ENCODE assay signal across 8 cellular contexts in the genomic region with DNA sequence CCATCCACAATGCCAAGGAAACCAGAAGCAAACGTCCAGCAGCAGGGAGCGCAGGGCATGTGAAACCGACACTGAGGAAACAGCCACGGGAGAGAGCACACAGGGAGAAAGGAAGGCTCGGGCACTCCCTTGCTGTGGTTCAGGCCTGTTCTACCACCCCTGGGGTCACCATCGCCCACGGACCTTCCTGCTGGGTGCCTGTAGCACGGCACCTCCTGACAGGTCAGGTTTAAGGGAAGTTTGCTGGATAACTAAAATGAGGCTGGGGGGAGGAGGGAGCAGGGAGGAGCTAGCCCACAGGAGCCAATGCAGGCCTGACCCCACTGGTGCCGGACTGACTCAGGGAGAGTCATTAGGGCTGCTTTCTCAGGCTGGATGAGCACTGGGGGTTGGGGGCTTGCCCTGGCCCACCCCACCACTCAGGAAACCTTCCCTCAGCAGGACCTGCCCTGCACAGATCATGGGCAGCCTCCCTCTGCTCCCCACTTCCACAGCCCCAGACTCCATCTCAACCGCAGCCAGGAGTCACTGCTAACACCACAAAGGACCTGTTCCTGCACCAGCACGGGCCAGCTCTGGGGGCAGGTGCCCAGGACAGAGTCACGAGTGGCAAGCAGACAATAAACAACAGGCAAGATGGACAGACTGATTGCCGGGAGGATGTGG. TPM values are rescaled to one million over a fixed set of nuclear protein-coding genes. Genes with fewer than 3 reads are reported as not detected.
DNase-seq lines count a peak whose midpoint lies in the region; ATAC-seq and TF ChIP-seq lines count a peak whose summit lies in the region.

No MANE protein-coding gene starts in this region.

- H3K4me1 Mint-ChIP-seq in naive thymus-derived CD8-positive, alpha-beta T cell = peaks cover 18 to 58% (median 38%) of the 10 kb centered on the region in 4 donors

- H3K4me3 ChIP-seq in BE2C (ENCODE audit: low read depth, low read length) (peak overlapping the region; percentile 91), HL-60 (replicated peaks; ENCODE audit: insufficient read depth, low read length) (peak overlapping the region; percentile 92), mammary epithelial cell (replicated peaks in 1 of 3; ENCODE audit: insufficient read depth in 1 of 3, low read depth in 2 of 3, low read length in 3 of 3) (no peak overlapping the region)

- H4K20me1 ChIP-seq in mammary epithelial cell (ENCODE audit: insufficient read depth, low read length) = peaks cover 14% of the 10 kb centered on the region

- H3K4me3 Mint-ChIP-seq in naive thymus-derived CD8-positive, alpha-beta T cell = peak overlapping the region; percentile 76 to 86 (median 80)

- dilution Hi-C loops in mammary epithelial cell (cut with HindIII; ENCODE audit: low sequenced_read_pairs) = no loop called here

- WGBS in mammary epithelial cell (ENCODE audit: low coverage, missing lambda C conversion rate) = 54% methylated on average over 11 of the region's 13 CpGs

- intact Hi-C loops in mammary epithelial cell (cut with micrococcal nuclease) = no loop called here

- H3K27me3 ChIP-seq in BE2C (no peaks in the 10 kb centered on the region), HL-60 (ENCODE audit: insufficient read depth, poor library complexity, severe bottlenecking) (no peaks in the 10 kb centered on the region), mammary epithelial cell (ENCODE audit: insufficient read depth, low read length) (no peaks in the 10 kb centered on the region)

- H3K9ac ChIP-seq in mammary epithelial cell (ENCODE audit: insufficient read depth, low read length) = no peak overlapping the region

- no peaks in the 10 kb centered on the region for H3K9me3 ChIP-seq in BE2C
- no peaks in the 10 kb centered on the region for H3K9me3 ChIP-seq in mammary epithelial cell (replicated peaks; ENCODE audit: insufficient read depth, low read length)

- peaks cover 2% of the 10 kb centered on the region; the same call in 1 of the 2 replicates for H3K36me3 ChIP-seq in BE2C
- no peaks in the 10 kb centered on the region for H3K36me3 ChIP-seq in mammary epithelial cell (ENCODE audit: insufficient read depth, low read length)

- POLR2A ChIA-PET in naive thymus-derived CD8-positive, alpha-beta T cell (lab: Charles Lee) = no interaction called here

- H3K27ac ChIP-seq in HL-60 (replicated peaks) (peak overlapping the region; percentile 96), mammary epithelial cell (ENCODE audit: insufficient read depth, low read depth, low read length) (no peak overlapping the region)

- ATAC-seq in naive thymus-derived CD8-positive, alpha-beta T cell = no peak
- no peak for ATAC-seq in HG02970 (IDR thresholded peaks at IDR 0.05; ENCODE audit: low FRiP score, unreplicated experiment)

- H3K79me2 ChIP-seq in mammary epithelial cell (ENCODE audit: insufficient read depth, low read length) = peaks cover 71% of the 10 kb centered on the region

- H3K4me1 ChIP-seq in BE2C (peaks cover 24% of the 10 kb centered on the region), mammary epithelial cell (ENCODE audit: insufficient read depth, low read length) (peaks cover 56% of the 10 kb centered on the region)

- peak overlapping the region; percentile 55 for H3K4me2 ChIP-seq in mammary epithelial cell (ENCODE audit: insufficient read depth, low read depth, low read length)

- H3K36me3 Mint-ChIP-seq in naive thymus-derived CD8-positive, alpha-beta T cell = peaks cover 0 to 2% (median 0%) of the 10 kb centered on the region in 3 donors

- BruUV-seq in mammary epithelial cell (replicated peaks; lab: Mats Ljungman, UMichigan) = no TSS peak

- no peak for DNase-seq in BE2C
- DNase-seq in HL-60 (ENCODE audit: low read depth in 1 of 2, low spot score in 1 of 2) = no peak
- DNase-seq in mammary epithelial cell = no peak
- DNase-seq in naive thymus-derived CD8-positive, alpha-beta T cell = no peak
- no peak for DNase-seq in DMS53 treated with DMSO at 0.1 percent for 48 hours (lab: John Stamatoyannopoulos, UW; ENCODE audit: unreplicated experiment)
- DNase-seq in KG1 (lab: John Stamatoyannopoulos, UW) = no peak
- DNase-seq in stimulated activated CD4-positive, alpha-beta T cell treated with anti-CD3 and anti-CD28 coated beads, Interleukin-15, amount 100 ng/mL, for 24 hours = no peak

- CTCF ChIA-PET in mammary epithelial cell (lab: Charles Lee; ENCODE audit: low non-redundant PET) = no interaction called here

- in situ Hi-C loops in mammary epithelial cell (cut with MboI; ENCODE audit: low sequenced_read_pairs in 2 of 2) = no loop called here

- peak overlapping the region; percentile 62 to 94 (median 80) for H3K27ac Mint-ChIP-seq in naive thymus-derived CD8-positive, alpha-beta T cell

- no peak for TF ChIP-seq CTCF in BE2C (IDR thresholded peaks at IDR 0.05; ENCODE audit: low read depth, low read length)
- no peak for TF ChIP-seq CTCF in HL-60 (IDR thresholded peaks at IDR 0.05; ENCODE audit: insufficient read depth, low read length)
- TF ChIP-seq CTCF in mammary epithelial cell (conservative IDR thresholded peaks at IDR 0.05 in 1 of 2, IDR thresholded peaks at IDR 0.05 in 1 of 2; ENCODE audit: extremely low read depth in 1 of 2, insufficient read depth in 1 of 2, low read depth in 1 of 2, low read length in 2 of 2) = no peak

- no peak overlapping the region for H2AFZ ChIP-seq in mammary epithelial cell (ENCODE audit: low read depth, low read length)

- H3K9me3 Mint-ChIP-seq in naive thymus-derived CD8-positive, alpha-beta T cell = no peaks in the 10 kb centered on the region

- H3K27me3 Mint-ChIP-seq in naive thymus-derived CD8-positive, alpha-beta T cell = no peaks in the 10 kb centered on the region

RNA-seq across cellular contexts. Expression of a gene that starts 2.3 kb away (rescaled TPM):
- polyA plus RNA-seq in BE2C (2012; ENCODE audit: insufficient read depth, insufficient read length, low read depth) = 141 TPM
- 10 to 100 TPM; 28.5 to 34.3 TPM for total RNA-seq in mammary epithelial cell
- polyA plus RNA-seq in mammary epithelial cell = 37.0 TPM
- polyA minus RNA-seq in mammary epithelial cell = 17.7 TPM
- total RNA-seq in naive thymus-derived CD8-positive, alpha-beta T cell = 10 to 100 TPM; 48.2 to 50.9 TPM
- 10 to 100 TPM; 19.8 to 28.3 (median 21.0) TPM for polyA plus RNA-seq in naive thymus-derived CD8-positive, alpha-beta T cell

RNA-seq across cellular contexts. Expression of a gene that starts 15.8 kb away (rescaled TPM):
- 24.8 TPM for polyA plus RNA-seq in BE2C (2012; ENCODE audit: insufficient read depth, insufficient read length, low read depth)
- total RNA-seq in mammary epithelial cell = 10 to 100 TPM in 1 of 2 donors, 1 to 10 TPM in 1; 9.2 to 17.2 TPM
- polyA plus RNA-seq in mammary epithelial cell = 3.2 TPM
- 3.9 TPM for polyA minus RNA-seq in mammary epithelial cell
- 10 to 100 TPM; 17.7 to 19.4 TPM for total RNA-seq in naive thymus-derived CD8-positive, alpha-beta T cell
- 1 to 10 TPM in 1 of 3 donors, under 1 TPM in 2; 0.57 to 1.5 (median 0.59) TPM for polyA plus RNA-seq in naive thymus-derived CD8-positive, alpha-beta T cell

RNA-seq across cellular contexts. Expression of a gene that starts 25.5 kb away (rescaled TPM):
- 22.3 TPM for polyA plus RNA-seq in BE2C (2012; ENCODE audit: insufficient read depth, insufficient read length, low read depth)
- total RNA-seq in mammary epithelial cell = 1 to 10 TPM; 1.5 to 3.5 TPM
- polyA plus RNA-seq in mammary epithelial cell = 0.83 TPM
- 0.67 TPM for polyA minus RNA-seq in mammary epithelial cell
- total RNA-seq in naive thymus-derived CD8-positive, alpha-beta T cell = 1 to 10 TPM; 7.7 to 9.3 TPM
- polyA plus RNA-seq in naive thymus-derived CD8-positive, alpha-beta T cell = 10 to 100 TPM in 1 of 3 donors, 1 to 10 TPM in 2; 7.4 to 15.4 (median 8.9) TPM

RNA-seq across cellular contexts. Expression of a gene that starts 27.0 kb away (rescaled TPM):
- 341 TPM for polyA plus RNA-seq in BE2C (2012; ENCODE audit: insufficient read depth, insufficient read length, low read depth)
- 10 to 100 TPM; 33.5 to 56.9 TPM for total RNA-seq in mammary epithelial cell
- 34.0 TPM for polyA plus RNA-seq in mammary epithelial cell
- 81.7 TPM for polyA minus RNA-seq in mammary epithelial cell
- total RNA-seq in naive thymus-derived CD8-positive, alpha-beta T cell = 10 to 100 TPM; 91.1 to 93.3 TPM
- 100 to 1,000 TPM in 1 of 3 donors, 10 to 100 TPM in 2; 67.2 to 110 (median 85.9) TPM for polyA plus RNA-seq in naive thymus-derived CD8-positive, alpha-beta T cell

RNA-seq across cellular contexts. Expression of a gene that starts 59.0 kb away (rescaled TPM):
- polyA plus RNA-seq in BE2C (2012; ENCODE audit: insufficient read depth, insufficient read length, low read depth) = 67.9 TPM
- total RNA-seq in mammary epithelial cell = 10 to 100 TPM; 77.0 to 78.7 TPM
- 54.8 TPM for polyA plus RNA-seq in mammary epithelial cell
- polyA minus RNA-seq in mammary epithelial cell = 106 TPM
- 10 to 100 TPM; 51.8 to 52.9 TPM for total RNA-seq in naive thymus-derived CD8-positive, alpha-beta T cell
- polyA plus RNA-seq in naive thymus-derived CD8-positive, alpha-beta T cell = 1 to 10 TPM; 4.7 to 7.1 (median 6.7) TPM

Comparison
In these comparisons a context has a peak if more than half of its experiments do, and no peak if none do; other contexts are left out.
1. H3K4me3 ChIP-seq: peak in BE2C (single experiment) and HL-60 (single experiment); none in mammary epithelial cell (0 of 3).